ENCODE assay signal across 8 cellular contexts in the genomic region with DNA sequence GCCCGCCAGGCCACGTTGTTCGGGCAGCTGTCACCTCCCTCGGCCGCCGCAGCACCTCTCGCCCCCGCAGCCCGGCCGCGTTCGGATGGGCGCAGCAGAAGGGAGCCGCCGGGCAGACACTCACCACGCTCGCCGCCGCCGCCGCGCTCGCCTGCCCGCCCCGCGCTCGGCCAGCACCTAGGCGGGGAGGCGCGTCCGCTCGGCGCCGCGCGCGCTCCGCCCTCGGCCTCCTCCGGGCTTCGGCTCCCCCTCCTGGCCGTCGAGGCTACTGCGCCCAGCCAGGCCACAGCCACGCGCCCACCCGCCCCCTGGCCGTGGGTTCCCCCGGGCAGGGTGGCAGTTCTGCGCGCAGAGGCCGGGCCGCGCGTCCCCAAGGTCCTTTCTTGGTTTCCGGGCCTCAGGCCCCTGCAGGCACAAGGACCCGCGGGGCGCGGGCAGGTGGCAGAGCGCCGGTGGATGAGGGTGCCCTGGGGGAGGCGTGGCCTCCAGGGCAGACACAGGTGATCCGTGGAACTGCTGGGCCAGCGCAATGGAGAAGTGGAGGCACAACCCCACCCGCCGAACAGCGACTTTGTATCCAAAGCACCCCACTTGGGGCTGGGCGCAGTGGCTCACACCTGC. TPM values are rescaled to one million over a fixed set of nuclear protein-coding genes. Genes with fewer than 3 reads are reported as not detected.
DNase-seq lines count a peak whose midpoint lies in the region; ATAC-seq and TF ChIP-seq lines count a peak whose summit lies in the region.

A gene (minus strand): TSS at position 189 of the 621 bp plus-strand sequence. CDS start 3,275 bp downstream, outside the sequence.

- peak; percentile 46 for ATAC-seq in GM21737 (IDR thresholded peaks at IDR 0.05; ENCODE audit: unreplicated experiment)

- no peaks in the 10 kb centered on the region for H3K27me3 ChIP-seq in Karpas-422 (ENCODE audit: low read length)
- H3K27me3 ChIP-seq in osteoblast (ENCODE audit: insufficient read depth, low read length): no peaks in the 10 kb centered on the region
- H3K27me3 ChIP-seq in tibial artery: no peaks in the 10 kb centered on the region

- peak within 1 kb of the TSS; percentile 97 for H3K4me2 ChIP-seq in Karpas-422 (ENCODE audit: low read depth, low read length, poor library complexity, severe bottlenecking)
- H3K4me2 ChIP-seq in osteoblast (ENCODE audit: insufficient read depth, low read length): peak within 1 kb of the TSS; percentile 86

- DNase-seq in ELF-1 (ENCODE audit: low read depth, low spot score) (peak; percentile 77), Karpas-422 (peak; percentile 95), SK-N-MC (ENCODE audit: low read depth, low spot score) (no peak), glomerular visceral epithelial cell (ENCODE audit: extremely low spot score) (peak; percentile 81), osteoblast (ENCODE audit: insufficient read length, low spot score, missing footprints) (peak; percentile 100), tibial artery (peak in 1 of 2 donors; percentile 82)
- peak; percentile 88 for DNase-seq in activated naive CD4-positive, alpha-beta T cell treated with anti-CD3 and anti-CD28 coated beads, Interleukin-2, amount 50 U/mL, for 16 hours

- no peak within 1 kb of the TSS for H2AFZ ChIP-seq in Karpas-422 (ENCODE audit: low read length)
- peak within 1 kb of the TSS; percentile 85 for H2AFZ ChIP-seq in osteoblast (ENCODE audit: low read length)

- TF ChIP-seq CTCF in osteoblast (IDR thresholded peaks at IDR 0.05; ENCODE audit: extremely low read depth, low read depth, low read length) (peak; percentile 46), tibial artery (IDR thresholded peaks at IDR 0.05) (peak; percentile 81 to 87)

- H3K9ac ChIP-seq in Karpas-422 (ENCODE audit: low read length) (peak within 1 kb of the TSS; percentile 93), SK-N-MC (ENCODE audit: insufficient read length) (peak within 1 kb of the TSS; percentile 74)

- H3K9me3 ChIP-seq in Karpas-422 (ENCODE audit: low read length) (no peaks in the 10 kb centered on the region), SK-N-MC (ENCODE audit: low read depth, low read length) (no peaks in the 10 kb centered on the region), osteoblast (ENCODE audit: low read depth, low read length) (no peaks in the 10 kb centered on the region), tibial artery (no peaks in the 10 kb centered on the region)

- H3K9me2 ChIP-seq in Karpas-422 (replicated peaks; ENCODE audit: insufficient read depth, low read length): no peaks in the 10 kb centered on the region

- no peaks in the 10 kb centered on the region for H3K36me3 ChIP-seq in Karpas-422 (ENCODE audit: insufficient read depth, low read length)
- no peaks in the 10 kb centered on the region; the same call in 1 of the 2 replicates for H3K36me3 ChIP-seq in SK-N-MC (ENCODE audit: insufficient read depth, low read length)
- H3K36me3 ChIP-seq in osteoblast (ENCODE audit: insufficient read depth, low read length): peaks cover 23% of the 10 kb centered on the region
- peaks cover 0 to 49% (median 8%) of the 10 kb centered on the region in 3 donors for H3K36me3 ChIP-seq in tibial artery

- peaks cover 13% of the 10 kb centered on the region; the same call in 1 of the 2 replicates for H4K20me1 ChIP-seq in Karpas-422 (ENCODE audit: insufficient read depth, low read depth, low read length)
- H4K20me1 ChIP-seq in osteoblast (ENCODE audit: insufficient read depth, low read length): peaks cover 2% of the 10 kb centered on the region

- H3K79me2 ChIP-seq in Karpas-422 (ENCODE audit: low read length): peaks cover 24% of the 10 kb centered on the region
- H3K79me2 ChIP-seq in osteoblast (ENCODE audit: insufficient read depth, low read length): peaks cover 7% of the 10 kb centered on the region

- H3K4me1 ChIP-seq in Karpas-422 (ENCODE audit: low read length) (peaks cover 24% of the 10 kb centered on the region), osteoblast (ENCODE audit: insufficient read depth, low read length) (peaks cover 17% of the 10 kb centered on the region), tibial artery (peaks cover 0 to 38% (median 24%) of the 10 kb centered on the region in 4 donors)

- peak within 1 kb of the TSS; percentile 81 for H3K27ac ChIP-seq in Karpas-422 (ENCODE audit: low read length)
- peak within 1 kb of the TSS; percentile 89 for H3K27ac ChIP-seq in SK-N-MC
- peak within 1 kb of the TSS; percentile 65 for H3K27ac ChIP-seq in osteoblast (ENCODE audit: low read depth, low read length)
- peak within 1 kb of the TSS; percentile 71 to 85 for H3K27ac ChIP-seq in tibial artery

- intact Hi-C loops in tibial artery (cut with DNase I; ENCODE audit: low total_unique reads): no loop called here

- H3K4me3 ChIP-seq in Karpas-422 (ENCODE audit: low read length) (peak within 1 kb of the TSS; percentile 95), SK-N-MC (peak within 1 kb of the TSS; percentile 94), osteoblast (ENCODE audit: insufficient read depth, low read length) (peak within 1 kb of the TSS; percentile 87), tibial artery (peak within 1 kb of the TSS; percentile 68 to 88)

RNA-seq across cellular contexts. Expression of the gene that starts here (rescaled TPM):
- 9.3 and 23.4 TPM in 2 replicates for total RNA-seq in Karpas-422 (2014; rRNA removed; shearing (Covaris generic); ENCODE audit: low replicate concordance)
- total RNA-seq in osteoblast: 8.0 and 9.0 TPM in 2 replicates
